In the genomic region with DNA sequence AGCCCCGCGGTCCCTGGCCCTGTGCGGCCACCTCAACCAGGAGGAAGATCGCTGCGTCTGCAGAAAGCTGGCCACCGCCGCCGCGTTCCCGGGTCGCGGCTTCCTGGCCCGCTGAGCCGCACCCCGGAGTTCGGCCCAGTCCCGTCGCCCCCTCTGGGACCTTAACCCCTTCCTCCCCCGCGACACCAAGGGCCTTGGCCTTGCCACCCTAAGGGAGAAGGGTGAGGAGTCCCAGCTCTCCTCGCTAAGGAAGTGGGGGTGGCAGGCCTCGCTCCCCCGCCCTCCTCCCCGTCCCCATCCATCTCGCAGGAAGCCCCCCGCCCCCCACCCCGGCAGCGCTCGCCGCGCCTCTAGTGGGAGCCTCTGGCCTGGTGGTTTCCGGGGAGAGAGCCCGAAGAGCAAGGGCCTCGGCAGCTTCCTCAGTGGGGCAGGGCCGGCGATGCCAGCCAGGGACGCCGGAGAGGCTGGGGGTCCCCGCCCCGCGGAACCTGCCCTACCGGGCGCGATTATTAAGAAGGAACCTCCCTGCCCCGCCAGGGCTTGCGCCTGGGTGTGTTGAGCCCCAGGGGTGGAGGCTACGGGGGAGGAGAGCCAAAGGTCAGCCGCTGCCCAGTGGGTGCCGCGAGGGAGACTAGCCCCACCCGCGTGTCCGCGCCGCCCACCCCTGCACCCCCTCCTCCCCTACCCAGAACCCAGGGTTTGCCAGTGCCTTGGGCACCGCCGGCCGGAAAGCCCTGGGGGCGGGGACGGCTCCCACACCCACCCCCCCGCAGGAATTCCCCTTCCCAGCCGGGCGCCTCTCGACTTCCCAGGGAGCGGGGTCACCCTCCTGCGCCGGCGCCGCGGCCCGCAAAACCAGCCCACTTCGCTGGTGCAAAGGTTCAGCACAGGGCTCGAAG, we compare ENCODE assay signal across 1 cellular context.
A peak's percentile ranks its signal among the peaks of the same experiment; 100 is the strongest.
TF ChIP-seq lines count a peak whose summit lies in the region.

No MANE protein-coding gene starts in this region.

TF ChIP-seq in HepG2, 621 proteins besides CTCF, POLR2A, EP300 and RAD21 (continued from another document and continues in another):
- TF ChIP-seq PITX1 (CRISPR knock-in tag; IDR thresholded peaks at IDR 0.05) (peak; percentile 19; the same call in 1 of the 2 replicates), HNF4G (IDR thresholded peaks at IDR 0.05; ENCODE audit: borderline replicate concordance, low read depth, low read length) (peak; percentile 51; the same call in 1 of the 2 replicates), HNF4G (CRISPR knock-in tag; IDR thresholded peaks at IDR 0.05; ENCODE audit: borderline replicate concordance, low read depth) (peak; percentile 27; the same call in 1 of the 2 replicates), GLI4 (CRISPR knock-in tag; IDR thresholded peaks at IDR 0.05; ENCODE audit: borderline replicate concordance) (peak; percentile 56; the same call in 1 of the 2 replicates), HNRNPH1 (optimal IDR thresholded peaks at IDR 0.05; ENCODE audit: low read depth, low read length) (peak; percentile 59), SMAD3 (CRISPR knock-in tag; IDR thresholded peaks at IDR 0.05) (peak; percentile 18; the same call in 1 of the 2 replicates), ZNF550 (CRISPR knock-in tag; IDR thresholded peaks at IDR 0.05; ENCODE audit: borderline replicate concordance) (0 out of 2 replicates have a peak, but pooled peaks have one; percentile 54), HOXA5 (CRISPR knock-in tag; IDR thresholded peaks at IDR 0.05) (peak; percentile 90), ZNF557 (CRISPR knock-in tag; IDR thresholded peaks at IDR 0.05) (0 out of 2 replicates have a peak, but pooled peaks have one; percentile 80), TBP (CRISPR knock-in tag; IDR thresholded peaks at IDR 0.05) (0 out of 2 replicates have a peak, but pooled peaks have one; percentile 83), ZNF235 (CRISPR knock-in tag; IDR thresholded peaks at IDR 0.05; ENCODE audit: borderline replicate concordance) (peak; percentile 86; the same call in 1 of the 2 replicates), ZNF234 (CRISPR knock-in tag; conservative IDR thresholded peaks at IDR 0.05) (peak; percentile 83; the same call in 1 of the 2 replicates), ZNF547 (CRISPR knock-in tag; IDR thresholded peaks at IDR 0.05) (peak; percentile 74), REPIN1 (CRISPR knock-in tag; IDR thresholded peaks at IDR 0.05; ENCODE audit: borderline replicate concordance, low read depth) (no peak; the same call in 1 of the 2 replicates), EED (CRISPR knock-in tag; IDR thresholded peaks at IDR 0.05) (peak; percentile 47; the same call in 1 of the 2 replicates), REL (CRISPR knock-in tag; conservative IDR thresholded peaks at IDR 0.05) (peak; percentile 35; the same call in 1 of the 2 replicates), ZNF260 (CRISPR knock-in tag; IDR thresholded peaks at IDR 0.05; ENCODE audit: borderline replicate concordance, low read depth) (no peak), CEBPG (CRISPR knock-in tag; IDR thresholded peaks at IDR 0.05) (0 out of 2 replicates have a peak, but pooled peaks have one; percentile 4), SOX13 (IDR thresholded peaks at IDR 0.05) (no peak), SOX13 (CRISPR knock-in tag; conservative IDR thresholded peaks at IDR 0.05 in 1 of 2, IDR thresholded peaks at IDR 0.05 in 1 of 2) (peak in 1 of 2 experiments; percentile 36; a peak in 1 of 4 replicates), SRSF1 (optimal IDR thresholded peaks at IDR 0.05; ENCODE audit: low read depth, low read length) (peak; percentile 87), KDM5B (CRISPR knock-in tag; IDR thresholded peaks at IDR 0.05; ENCODE audit: borderline replicate concordance) (peak; percentile 76), RXRB (CRISPR knock-in tag; IDR thresholded peaks at IDR 0.05; ENCODE audit: borderline replicate concordance) (0 out of 2 replicates have a peak, but pooled peaks have one; percentile 55), PRMT3 (CRISPR knock-in tag; IDR thresholded peaks at IDR 0.05; ENCODE audit: borderline replicate concordance, low read depth) (0 out of 2 replicates have a peak, but pooled peaks have one; percentile 44), MED1 (CRISPR knock-in tag; IDR thresholded peaks at IDR 0.05) (peak; percentile 74), ZNF737 (CRISPR knock-in tag; IDR thresholded peaks at IDR 0.05; ENCODE audit: borderline replicate concordance) (no peak)
- TF ChIP-seq, protein P1, sequence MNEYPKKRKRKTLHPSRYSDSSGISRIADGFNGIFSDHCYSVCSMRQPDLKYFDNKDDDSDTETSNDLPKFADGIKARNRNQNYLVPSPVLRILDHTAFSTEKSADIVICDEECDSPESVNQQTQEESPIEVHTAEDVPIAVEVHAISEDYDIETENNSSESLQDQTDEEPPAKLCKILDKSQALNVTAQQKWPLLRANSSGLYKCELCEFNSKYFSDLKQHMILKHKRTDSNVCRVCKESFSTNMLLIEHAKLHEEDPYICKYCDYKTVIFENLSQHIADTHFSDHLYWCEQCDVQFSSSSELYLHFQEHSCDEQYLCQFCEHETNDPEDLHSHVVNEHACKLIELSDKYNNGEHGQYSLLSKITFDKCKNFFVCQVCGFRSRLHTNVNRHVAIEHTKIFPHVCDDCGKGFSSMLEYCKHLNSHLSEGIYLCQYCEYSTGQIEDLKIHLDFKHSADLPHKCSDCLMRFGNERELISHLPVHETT (CRISPR knock-in tag; conservative IDR thresholded peaks at IDR 0.05): 0 out of 2 replicates have a peak, but pooled peaks have one; percentile 52
- TF ChIP-seq, protein P2, sequence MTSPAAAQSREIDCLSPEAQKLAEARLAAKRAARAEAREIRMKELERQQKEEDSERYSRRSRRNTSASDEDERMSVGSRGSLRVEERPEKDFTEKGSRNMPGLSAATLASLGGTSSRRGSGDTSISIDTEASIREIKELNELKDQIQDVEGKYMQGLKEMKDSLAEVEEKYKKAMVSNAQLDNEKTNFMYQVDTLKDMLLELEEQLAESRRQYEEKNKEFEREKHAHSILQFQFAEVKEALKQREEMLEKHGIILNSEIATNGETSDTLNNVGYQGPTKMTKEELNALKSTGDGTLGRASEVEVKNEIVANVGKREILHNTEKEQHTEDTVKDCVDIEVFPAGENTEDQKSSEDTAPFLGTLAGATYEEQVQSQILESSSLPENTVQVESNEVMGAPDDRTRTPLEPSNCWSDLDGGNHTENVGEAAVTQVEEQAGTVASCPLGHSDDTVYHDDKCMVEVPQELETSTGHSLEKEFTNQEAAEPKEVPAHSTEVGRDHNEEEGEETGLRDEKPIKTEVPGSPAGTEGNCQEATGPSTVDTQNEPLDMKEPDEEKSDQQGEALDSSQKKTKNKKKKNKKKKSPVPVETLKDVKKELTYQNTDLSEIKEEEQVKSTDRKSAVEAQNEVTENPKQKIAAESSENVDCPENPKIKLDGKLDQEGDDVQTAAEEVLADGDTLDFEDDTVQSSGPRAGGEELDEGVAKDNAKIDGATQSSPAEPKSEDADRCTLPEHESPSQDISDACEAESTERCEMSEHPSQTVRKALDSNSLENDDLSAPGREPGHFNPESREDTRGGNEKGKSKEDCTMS (CRISPR knock-in tag; conservative IDR thresholded peaks at IDR 0.05): no peak
- TF ChIP-seq, protein P3, sequence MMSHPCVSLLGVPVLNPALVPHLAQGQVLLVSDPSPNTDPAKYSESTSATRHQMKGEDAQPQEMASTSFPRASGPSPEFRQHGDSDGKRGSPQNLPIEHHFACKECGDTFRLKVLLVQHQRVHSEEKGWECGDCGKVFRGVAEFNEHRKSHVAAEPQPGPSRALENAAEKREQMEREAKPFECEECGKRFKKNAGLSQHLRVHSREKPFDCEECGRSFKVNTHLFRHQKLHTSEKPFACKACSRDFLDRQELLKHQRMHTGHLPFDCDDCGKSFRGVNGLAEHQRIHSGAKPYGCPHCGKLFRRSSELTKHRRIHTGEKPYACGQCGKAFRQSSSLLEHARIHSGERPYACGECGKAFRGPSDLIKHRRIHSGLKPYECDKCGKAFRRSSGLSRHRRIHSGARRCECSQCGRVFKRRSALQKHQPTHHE (CRISPR knock-in tag; IDR thresholded peaks at IDR 0.05; ENCODE audit: borderline replicate concordance): 0 out of 2 replicates have a peak, but pooled peaks have one; percentile 38
- TF ChIP-seq, protein P4, sequence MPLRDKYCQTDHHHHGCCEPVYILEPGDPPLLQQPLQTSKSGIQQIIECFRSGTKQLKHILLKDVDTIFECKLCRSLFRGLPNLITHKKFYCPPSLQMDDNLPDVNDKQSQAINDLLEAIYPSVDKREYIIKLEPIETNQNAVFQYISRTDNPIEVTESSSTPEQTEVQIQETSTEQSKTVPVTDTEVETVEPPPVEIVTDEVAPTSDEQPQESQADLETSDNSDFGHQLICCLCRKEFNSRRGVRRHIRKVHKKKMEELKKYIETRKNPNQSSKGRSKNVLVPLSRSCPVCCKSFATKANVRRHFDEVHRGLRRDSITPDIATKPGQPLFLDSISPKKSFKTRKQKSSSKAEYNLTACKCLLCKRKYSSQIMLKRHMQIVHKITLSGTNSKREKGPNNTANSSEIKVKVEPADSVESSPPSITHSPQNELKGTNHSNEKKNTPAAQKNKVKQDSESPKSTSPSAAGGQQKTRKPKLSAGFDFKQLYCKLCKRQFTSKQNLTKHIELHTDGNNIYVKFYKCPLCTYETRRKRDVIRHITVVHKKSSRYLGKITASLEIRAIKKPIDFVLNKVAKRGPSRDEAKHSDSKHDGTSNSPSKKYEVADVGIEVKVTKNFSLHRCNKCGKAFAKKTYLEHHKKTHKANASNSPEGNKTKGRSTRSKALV (CRISPR knock-in tag; IDR thresholded peaks at IDR 0.05): peak; percentile 71; the same call in 1 of the 2 replicates
- TF ChIP-seq, protein P5, sequence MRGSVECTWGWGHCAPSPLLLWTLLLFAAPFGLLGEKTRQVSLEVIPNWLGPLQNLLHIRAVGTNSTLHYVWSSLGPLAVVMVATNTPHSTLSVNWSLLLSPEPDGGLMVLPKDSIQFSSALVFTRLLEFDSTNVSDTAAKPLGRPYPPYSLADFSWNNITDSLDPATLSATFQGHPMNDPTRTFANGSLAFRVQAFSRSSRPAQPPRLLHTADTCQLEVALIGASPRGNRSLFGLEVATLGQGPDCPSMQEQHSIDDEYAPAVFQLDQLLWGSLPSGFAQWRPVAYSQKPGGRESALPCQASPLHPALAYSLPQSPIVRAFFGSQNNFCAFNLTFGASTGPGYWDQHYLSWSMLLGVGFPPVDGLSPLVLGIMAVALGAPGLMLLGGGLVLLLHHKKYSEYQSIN (CRISPR knock-in tag; IDR thresholded peaks at IDR 0.05; ENCODE audit: borderline replicate concordance): no peak
- TF ChIP-seq, protein P6, sequence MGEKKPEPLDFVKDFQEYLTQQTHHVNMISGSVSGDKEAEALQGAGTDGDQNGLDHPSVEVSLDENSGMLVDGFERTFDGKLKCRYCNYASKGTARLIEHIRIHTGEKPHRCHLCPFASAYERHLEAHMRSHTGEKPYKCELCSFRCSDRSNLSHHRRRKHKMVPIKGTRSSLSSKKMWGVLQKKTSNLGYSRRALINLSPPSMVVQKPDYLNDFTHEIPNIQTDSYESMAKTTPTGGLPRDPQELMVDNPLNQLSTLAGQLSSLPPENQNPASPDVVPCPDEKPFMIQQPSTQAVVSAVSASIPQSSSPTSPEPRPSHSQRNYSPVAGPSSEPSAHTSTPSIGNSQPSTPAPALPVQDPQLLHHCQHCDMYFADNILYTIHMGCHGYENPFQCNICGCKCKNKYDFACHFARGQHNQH (CRISPR knock-in tag; IDR thresholded peaks at IDR 0.05): peak; percentile 71
- TF ChIP-seq, protein P7, sequence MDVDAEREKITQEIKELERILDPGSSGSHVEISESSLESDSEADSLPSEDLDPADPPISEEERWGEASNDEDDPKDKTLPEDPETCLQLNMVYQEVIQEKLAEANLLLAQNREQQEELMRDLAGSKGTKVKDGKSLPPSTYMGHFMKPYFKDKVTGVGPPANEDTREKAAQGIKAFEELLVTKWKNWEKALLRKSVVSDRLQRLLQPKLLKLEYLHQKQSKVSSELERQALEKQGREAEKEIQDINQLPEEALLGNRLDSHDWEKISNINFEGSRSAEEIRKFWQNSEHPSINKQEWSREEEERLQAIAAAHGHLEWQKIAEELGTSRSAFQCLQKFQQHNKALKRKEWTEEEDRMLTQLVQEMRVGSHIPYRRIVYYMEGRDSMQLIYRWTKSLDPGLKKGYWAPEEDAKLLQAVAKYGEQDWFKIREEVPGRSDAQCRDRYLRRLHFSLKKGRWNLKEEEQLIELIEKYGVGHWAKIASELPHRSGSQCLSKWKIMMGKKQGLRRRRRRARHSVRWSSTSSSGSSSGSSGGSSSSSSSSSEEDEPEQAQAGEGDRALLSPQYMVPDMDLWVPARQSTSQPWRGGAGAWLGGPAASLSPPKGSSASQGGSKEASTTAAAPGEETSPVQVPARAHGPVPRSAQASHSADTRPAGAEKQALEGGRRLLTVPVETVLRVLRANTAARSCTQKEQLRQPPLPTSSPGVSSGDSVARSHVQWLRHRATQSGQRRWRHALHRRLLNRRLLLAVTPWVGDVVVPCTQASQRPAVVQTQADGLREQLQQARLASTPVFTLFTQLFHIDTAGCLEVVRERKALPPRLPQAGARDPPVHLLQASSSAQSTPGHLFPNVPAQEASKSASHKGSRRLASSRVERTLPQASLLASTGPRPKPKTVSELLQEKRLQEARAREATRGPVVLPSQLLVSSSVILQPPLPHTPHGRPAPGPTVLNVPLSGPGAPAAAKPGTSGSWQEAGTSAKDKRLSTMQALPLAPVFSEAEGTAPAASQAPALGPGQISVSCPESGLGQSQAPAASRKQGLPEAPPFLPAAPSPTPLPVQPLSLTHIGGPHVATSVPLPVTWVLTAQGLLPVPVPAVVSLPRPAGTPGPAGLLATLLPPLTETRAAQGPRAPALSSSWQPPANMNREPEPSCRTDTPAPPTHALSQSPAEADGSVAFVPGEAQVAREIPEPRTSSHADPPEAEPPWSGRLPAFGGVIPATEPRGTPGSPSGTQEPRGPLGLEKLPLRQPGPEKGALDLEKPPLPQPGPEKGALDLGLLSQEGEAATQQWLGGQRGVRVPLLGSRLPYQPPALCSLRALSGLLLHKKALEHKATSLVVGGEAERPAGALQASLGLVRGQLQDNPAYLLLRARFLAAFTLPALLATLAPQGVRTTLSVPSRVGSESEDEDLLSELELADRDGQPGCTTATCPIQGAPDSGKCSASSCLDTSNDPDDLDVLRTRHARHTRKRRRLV (CRISPR knock-in tag; IDR thresholded peaks at IDR 0.05): 0 out of 2 replicates have a peak, but pooled peaks have one; percentile 37
- TF ChIP-seq, protein P8, sequence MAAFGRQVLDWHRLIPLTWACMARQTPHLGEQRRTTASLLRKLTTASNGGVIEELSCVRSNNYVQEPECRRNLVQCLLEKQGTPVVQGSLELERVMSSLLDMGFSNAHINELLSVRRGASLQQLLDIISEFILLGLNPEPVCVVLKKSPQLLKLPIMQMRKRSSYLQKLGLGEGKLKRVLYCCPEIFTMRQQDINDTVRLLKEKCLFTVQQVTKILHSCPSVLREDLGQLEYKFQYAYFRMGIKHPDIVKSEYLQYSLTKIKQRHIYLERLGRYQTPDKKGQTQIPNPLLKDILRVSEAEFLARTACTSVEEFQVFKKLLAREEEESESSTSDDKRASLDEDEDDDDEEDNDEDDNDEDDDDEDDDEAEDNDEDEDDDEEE (CRISPR knock-in tag; IDR thresholded peaks at IDR 0.05): 0 out of 2 replicates have a peak, but pooled peaks have one; percentile 15
